Comparison of ENCODE assay signal across 9 cellular contexts in the genomic region with DNA sequence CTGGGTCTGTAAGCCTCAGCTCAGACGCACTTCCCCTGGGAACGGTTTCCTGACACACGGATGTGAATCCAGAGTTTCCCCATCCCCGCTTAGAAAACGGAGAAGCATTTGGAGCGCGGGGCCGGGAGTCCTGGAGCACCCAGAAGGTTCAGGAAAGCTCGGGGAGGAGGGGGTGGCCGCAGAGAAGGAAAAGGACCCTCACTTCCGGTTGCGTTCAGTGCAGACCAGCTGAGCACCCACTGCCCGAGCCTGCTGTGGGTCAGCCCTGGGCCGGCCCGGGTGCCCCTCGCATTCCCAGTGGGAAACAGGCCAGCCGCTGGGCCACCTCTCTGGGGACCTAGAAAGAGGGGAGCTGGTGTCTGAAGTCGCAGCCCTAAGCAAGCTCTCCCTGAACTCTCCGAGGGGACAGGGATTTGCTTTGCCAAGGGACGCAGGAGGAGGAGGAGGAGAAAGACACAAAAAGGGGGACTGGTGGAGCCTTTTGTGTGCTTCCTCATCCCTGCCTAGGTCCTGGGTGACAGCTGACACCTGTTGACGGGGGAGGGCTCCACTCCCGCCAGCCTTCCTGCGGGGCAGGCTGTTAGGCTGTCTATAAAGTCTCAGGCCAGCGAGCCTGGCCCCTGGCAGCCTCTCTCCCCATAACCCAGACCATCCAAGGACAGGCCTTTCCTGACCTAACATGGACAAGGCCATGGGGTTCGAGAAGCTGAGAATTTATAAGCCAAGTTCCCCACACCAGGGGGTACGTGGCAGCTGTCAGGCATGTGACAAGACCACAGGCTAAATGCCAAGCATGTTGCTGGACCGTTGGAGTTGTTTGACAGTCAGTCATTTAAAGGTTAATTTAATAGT. TPM values are rescaled to one million over a fixed set of nuclear protein-coding genes. Genes with fewer than 3 reads are reported as not detected.
DNase-seq lines count a peak whose midpoint lies in the region; ATAC-seq and TF ChIP-seq lines count a peak whose summit lies in the region.
"Had no signal": no experiment of that assay in that cellular context is flagged by ENCODE, and none has a peak within 500 bp of the region (broad histone marks: within the 10 kb centered on the region; RNA-seq: fewer than 3 reads in every experiment).

No MANE protein-coding gene starts in this region.

- H3K4me2 ChIP-seq in PC-3 (ENCODE audit: low read length) = peak overlapping the region; percentile 89

- H3K4me1 Mint-ChIP-seq in neural crest cell = peaks cover 39% of the 10 kb centered on the region
- H3K4me1 Mint-ChIP-seq in activated CD8-positive, alpha-beta T cell treated with anti-CD3 and anti-CD28 coated beads, Interleukin-2, amount 10 ng/mL, durations not matched to agents 7 days and 5 days (ENCODE audit: low read depth) = peaks cover 6% of the 10 kb centered on the region

- peaks cover 4% of the 10 kb centered on the region for H3K27me3 Mint-ChIP-seq in neural crest cell (ENCODE audit: low read depth)
- peaks cover 40% of the 10 kb centered on the region for H3K27me3 Mint-ChIP-seq in activated CD8-positive, alpha-beta T cell treated with anti-CD3 and anti-CD28 coated beads, Interleukin-2, amount 10 ng/mL, durations not matched to agents 7 days and 5 days (ENCODE audit: low read depth)

- H3K36me3 Mint-ChIP-seq in neural crest cell (ENCODE audit: low read depth) = peaks cover 20% of the 10 kb centered on the region
- H3K36me3 Mint-ChIP-seq in activated CD8-positive, alpha-beta T cell treated with anti-CD3 and anti-CD28 coated beads, Interleukin-2, amount 10 ng/mL, durations not matched to agents 7 days and 5 days (ENCODE audit: low read depth) = peaks cover 3% of the 10 kb centered on the region

- no TSS peak for BruUV-seq in PC-3 (replicated peaks; lab: Mats Ljungman, UMichigan)

- H3K79me2 ChIP-seq in PC-3 (ENCODE audit: low read length) = peaks cover 23% of the 10 kb centered on the region

- H3K27me3 ChIP-seq in PC-3 (ENCODE audit: low read length) = no peaks in the 10 kb centered on the region

- H3K9me3 ChIP-seq in PC-3 (ENCODE audit: low read length) = no peaks in the 10 kb centered on the region

- no peak overlapping the region for H3K27ac Mint-ChIP-seq in neural crest cell (ENCODE audit: unreplicated experiment)
- no peak overlapping the region for H3K27ac Mint-ChIP-seq in activated CD8-positive, alpha-beta T cell treated with anti-CD3 and anti-CD28 coated beads, Interleukin-2, amount 10 ng/mL, durations not matched to agents 7 days and 5 days

- peak overlapping the region; percentile 92 for H3K4me3 Mint-ChIP-seq in neural crest cell
- H3K4me3 Mint-ChIP-seq in activated CD8-positive, alpha-beta T cell treated with anti-CD3 and anti-CD28 coated beads, Interleukin-2, amount 10 ng/mL, durations not matched to agents 7 days and 5 days = no peak overlapping the region

- no peak overlapping the region for H3K27ac ChIP-seq in PC-3 (ENCODE audit: low read length)

- peak overlapping the region; percentile 61; the same call in 1 of the 2 replicates for H3K9ac ChIP-seq in PC-3 (ENCODE audit: low read length)

- no peaks in the 10 kb centered on the region for H3K9me2 ChIP-seq in PC-3 (replicated peaks; ENCODE audit: low read length)

- TF ChIP-seq CTCF in AG09309 (IDR thresholded peaks at IDR 0.05; ENCODE audit: control insufficient read depth, insufficient read depth, low read depth, low read length, missing control alignments) (no peak), PC-3 (conservative IDR thresholded peaks at IDR 0.05; ENCODE audit: low read depth, low read length) (no peak), fibroblast of pulmonary artery (IDR thresholded peaks at IDR 0.05; ENCODE audit: low read length, missing control alignments) (no peak), neural crest cell (conservative IDR thresholded peaks at IDR 0.05) (no peak)

- intact Hi-C loops in PC-3 (cut with micrococcal nuclease) = no loop called here

- peak overlapping the region; percentile 84 for H2AFZ ChIP-seq in PC-3 (ENCODE audit: low read length)

- peaks cover 5% of the 10 kb centered on the region for H3K9me3 Mint-ChIP-seq in neural crest cell
- no peaks in the 10 kb centered on the region for H3K9me3 Mint-ChIP-seq in activated CD8-positive, alpha-beta T cell treated with anti-CD3 and anti-CD28 coated beads, Interleukin-2, amount 10 ng/mL, durations not matched to agents 7 days and 5 days (ENCODE audit: insufficient read depth)

- no peak for ATAC-seq in PC-3
- ATAC-seq in HG03196 (IDR thresholded peaks at IDR 0.05; ENCODE audit: unreplicated experiment) = no peak
- ATAC-seq in activated CD8-positive, alpha-beta T cell treated with anti-CD3 and anti-CD28 coated beads, Interleukin-2, amount 10 ng/mL, durations not matched to agents 7 days and 5 days = no peak
- no peak for ATAC-seq in stimulated activated naive CD8-positive, alpha-beta T cell treated with anti-CD3 and anti-CD28 coated beads, Interleukin-15, Interleukin-2, amounts not matched to agents 100 U/mL and 50 U/mL, for 24 hours

- POLR2A ChIA-PET in PC-3 (lab: Charles Lee; ENCODE audit: unreplicated experiment) = no interaction called here
- POLR2A ChIA-PET in activated CD8-positive, alpha-beta T cell treated with anti-CD3 and anti-CD28 coated beads, Interleukin-2, amount 10 ng/mL, durations not matched to agents 7 days and 5 days (lab: Charles Lee) = no interaction called here

- H4K20me1 ChIP-seq in PC-3 (ENCODE audit: low read length) = no peaks in the 10 kb centered on the region

- DNase-seq in AG09309 (ENCODE audit: low read depth) (no peak), PC-3 (no peak), fibroblast of pulmonary artery (ENCODE audit: low read depth) (no peak), neural crest cell (ENCODE audit: low read depth, low spot score) (no peak)
- DNase-seq in activated CD8-positive, alpha-beta T cell treated with anti-CD3 and anti-CD28 coated beads, Interleukin-2, amount 10 ng/mL, durations not matched to agents 7 days and 5 days = no peak
- DNase-seq in activated T-cell treated with anti-CD3 and anti-CD28 coated beads, Interleukin-2, amount 50 U/mL, for 1 hour = no peak
- no peak for DNase-seq in stimulated activated naive CD8-positive, alpha-beta T cell treated with anti-CD3 and anti-CD28 coated beads, Interleukin-15, Interleukin-2, amounts not matched to agents 100 U/mL and 50 U/mL, for 24 hours
- DNase-seq: NCI-H187 treated with DMSO at 0.1 percent for 48 hours had no signal

- H3K4me1 ChIP-seq in PC-3 (ENCODE audit: insufficient read depth, low read length) = peaks cover 34% of the 10 kb centered on the region

- peak overlapping the region; percentile 69 for H3K4me3 ChIP-seq in AG09309 (ENCODE audit: control insufficient read depth, low read depth, low read length)
- peak overlapping the region; percentile 69; the same call in 1 of the 2 replicates for H3K4me3 ChIP-seq in PC-3 (ENCODE audit: low read length)
- H3K4me3 ChIP-seq in fibroblast of pulmonary artery (replicated peaks; ENCODE audit: low read depth, low read length) = peak overlapping the region; percentile 74

- H3K36me3 ChIP-seq in PC-3 (ENCODE audit: low read depth, low read length) = no peaks in the 10 kb centered on the region

- CTCF ChIA-PET in PC-3 (lab: Charles Lee) = no interaction called here
- CTCF ChIA-PET in activated CD8-positive, alpha-beta T cell treated with anti-CD3 and anti-CD28 coated beads, Interleukin-2, amount 10 ng/mL, durations not matched to agents 7 days and 5 days (lab: Charles Lee) = no interaction called here

- no peaks in the 10 kb centered on the region for H3F3A ChIP-seq in PC-3 (ENCODE audit: low read length, unreplicated experiment)

RNA-seq across cellular contexts. Expression of a gene that starts 0.7 kb away (rescaled TPM):
- 3.2 and 4.5 TPM in 2 replicates for total RNA-seq in PC-3 (2014; rRNA removed)
- 6.4 and 7.2 TPM in 2 replicates for total RNA-seq in neural crest cell
- 1 to 10 TPM; 1.1 to 1.3 TPM for total RNA-seq in activated CD8-positive, alpha-beta T cell treated with anti-CD3 and anti-CD28 coated beads, Interleukin-2, amount 10 ng/mL, durations not matched to agents 7 days and 5 days

RNA-seq across cellular contexts. Expression of a gene that starts 1.9 kb away (rescaled TPM):
- total RNA-seq in PC-3 (2014; rRNA removed) = 22.7 and 29.9 TPM in 2 replicates
- 24.4 and 26.1 TPM in 2 replicates for total RNA-seq in neural crest cell
- 1 to 10 TPM; 1.7 to 1.9 TPM for total RNA-seq in activated CD8-positive, alpha-beta T cell treated with anti-CD3 and anti-CD28 coated beads, Interleukin-2, amount 10 ng/mL, durations not matched to agents 7 days and 5 days
